Comparison of ENCODE assay signal across 8 cellular contexts in genomic region chr1:43238104-43238503, GRCh38. TPM values are rescaled to one million over a fixed set of nuclear protein-coding genes. Genes with fewer than 3 reads are reported as not detected.
DNase-seq lines count a peak whose midpoint lies in the region; ATAC-seq, FAIRE-seq and TF ChIP-seq lines count a peak whose summit lies in the region.

No MANE protein-coding gene starts in this region.

- no peaks in the 10 kb centered on the region for H4K20me1 ChIP-seq in PC-9 (ENCODE audit: insufficient read depth)

- POLR2A ChIA-PET in PC-9 (lab: Charles Lee; ENCODE audit: unreplicated experiment) = no interaction called here

- H3K9ac ChIP-seq in kidney (ENCODE audit: low read length in 2 of 2) = peak overlapping the region in 1 of 2 donors; percentile 5

- H3K9me3 ChIP-seq in PC-9 (ENCODE audit: insufficient read depth, low read depth) (no peaks in the 10 kb centered on the region), kidney (ENCODE audit: control insufficient read depth in 1 of 2, low read length in 2 of 2) (no peaks in the 10 kb centered on the region)

- H3K79me2 ChIP-seq in PC-9 (ENCODE audit: low read depth) = no peaks in the 10 kb centered on the region

- H3K4me3 ChIP-seq in PC-9 (no peak overlapping the region), bronchial epithelial cell (ENCODE audit: low read depth, low read length) (no peak overlapping the region), kidney (ENCODE audit: low read length in 2 of 2) (no peak overlapping the region)

- intact Hi-C loops in PC-9 (cut with micrococcal nuclease; ENCODE audit: unreplicated experiment) = loop anchor here (1.0 kb wide), 4 partner anchors 47 to 176 kb away; partner anchors contain the start of genes C1orf210 and CDC20
- intact Hi-C loops in kidney (cut with DNase I) = no loop called here

- TF ChIP-seq CTCF in PC-9 (conservative IDR thresholded peaks at IDR 0.05) (peak; percentile 84), bronchial epithelial cell (IDR thresholded peaks at IDR 0.05; ENCODE audit: insufficient read depth, low read length, severe bottlenecking) (peak; percentile 85), kidney (IDR thresholded peaks at IDR 0.05; ENCODE audit: borderline replicate concordance, extremely low read depth, insufficient read depth) (peak; percentile 88)

- H3K27ac ChIP-seq in PC-9 = no peak overlapping the region
- no peak overlapping the region for H3K27ac ChIP-seq in kidney (ENCODE audit: low read depth in 2 of 2, low read length in 2 of 2)

- no TSS peak for BruUV-seq in PC-9 (replicated peaks; lab: Mats Ljungman, UMichigan)

- H3K4me1 ChIP-seq in PC-9 (replicated peaks; ENCODE audit: insufficient read depth) (peaks cover 12% of the 10 kb centered on the region), kidney (ENCODE audit: control insufficient read depth in 1 of 2, insufficient read depth in 1 of 2, low read depth in 1 of 2, low read length in 2 of 2) (peaks cover 23 to 24% of the 10 kb centered on the region in 2 donors)

- no peak overlapping the region for H3K4me2 ChIP-seq in PC-9

- peak; percentile 57 for DNase-seq in DMS153 treated with DMSO at 0.1 percent for 48 hours (lab: John Stamatoyannopoulos, UW; ENCODE audit: unreplicated experiment)
- DNase-seq in HT-29 (ENCODE audit: low spot score) = peak; percentile 87
- peak; percentile 47 to 73 for DNase-seq in PC-9
- peak; percentile 64 for DNase-seq in bronchial epithelial cell (ENCODE audit: low read depth)
- DNase-seq in kidney = no peak
- DNase-seq in stimulated activated CD8-positive, alpha-beta memory T cell treated with anti-CD3 and anti-CD28 coated beads, Interleukin-4, amount 100 ng/mL, for 48 hours = peak; percentile 47
- DNase-seq in stimulated activated naive CD4-positive, alpha-beta T cell (lab: John Stamatoyannopoulos, UW) = no peak

- H3K27me3 ChIP-seq in PC-9 (ENCODE audit: insufficient read depth, low read depth) (no peaks in the 10 kb centered on the region), bronchial epithelial cell (ENCODE audit: control insufficient read depth, insufficient read depth, low read length) (no peaks in the 10 kb centered on the region)

- peaks cover 4% of the 10 kb centered on the region; the same call in 1 of the 2 replicates for H3F3A ChIP-seq in PC-9 (ENCODE audit: insufficient read depth, low read depth)

- CTCF ChIA-PET in PC-9 (lab: Charles Lee) = interaction anchor here (0.5 to 1.5 kb wide), 3 partner anchors 111 to 288 kb away, joined by 3 to 8 read pairs (median 3); no protein-coding TSS in a partner anchor

- ATAC-seq in GM19023 (IDR thresholded peaks at IDR 0.05; ENCODE audit: unreplicated experiment) = no peak

- H2AFZ ChIP-seq in PC-9 = no peak overlapping the region

- FAIRE-seq in bronchial epithelial cell (lab: Jason Lieb, UNC) (no peak), kidney (lab: Jason Lieb, UNC) (no peak)

- H3K9me2 ChIP-seq in PC-9 (ENCODE audit: insufficient read depth) = no peaks in the 10 kb centered on the region

- H3K36me3 ChIP-seq in PC-9 (ENCODE audit: low read depth) (no peaks in the 10 kb centered on the region), bronchial epithelial cell (ENCODE audit: control insufficient read depth, insufficient read depth, low read length) (no peaks in the 10 kb centered on the region), kidney (ENCODE audit: control insufficient read depth in 1 of 2, insufficient read depth in 2 of 2, low read length in 2 of 2) (no peaks in the 10 kb centered on the region)

RNA-seq across cellular contexts. Expression of gene TMEM125, which starts 31.7 kb away (rescaled TPM):
- total RNA-seq in HT-29 (2014; rRNA removed; shearing (Covaris generic)) = 64.2 and 65.2 TPM in 2 replicates
- 55.6 and 58.0 TPM in 2 replicates for total RNA-seq in PC-9 (2021)
- 9.5 and 23.9 TPM in 2 replicates for total RNA-seq in bronchial epithelial cell
- total RNA-seq in kidney = 17.5 TPM
- polyA plus RNA-seq in kidney (ENCODE audit: insufficient read depth, low read depth, low replicate concordance) = 22.0 TPM

RNA-seq across cellular contexts. Expression of gene C1orf210, which starts 47.3 kb away (rescaled TPM):
- total RNA-seq in HT-29 (2014; rRNA removed; shearing (Covaris generic)) = 39.0 and 58.2 TPM in 2 replicates
- total RNA-seq in PC-9 (2021) (23.3 and 29.3 TPM in 2 replicates), bronchial epithelial cell (3.4 and 11.4 TPM in 2 replicates), kidney (21.1 TPM)
- 33.3 TPM for polyA plus RNA-seq in kidney (ENCODE audit: insufficient read depth, low read depth, low replicate concordance)

Comparison
In these comparisons a context has a peak if more than half of its experiments do, and no peak if none do; other contexts are left out.
1. DNase-seq: peak in DMS153 treated with DMSO at 0.1 percent for 48 hours (single experiment), HT-29 (single experiment), PC-9 (2 of 2), bronchial epithelial cell (single experiment) and stimulated activated CD8-positive, alpha-beta memory T cell treated with anti-CD3 and anti-CD28 coated beads, Interleukin-4, amount 100 ng/mL, for 48 hours (single experiment); none in kidney (single experiment) and stimulated activated naive CD4-positive, alpha-beta T cell (0 of 6).
2. Peak in every context shown above with its lines, with median percentiles within 50 percentile points of each other: CTCF ChIP-seq.